ENCODE assay signal across 15 cellular contexts in the genomic region with DNA sequence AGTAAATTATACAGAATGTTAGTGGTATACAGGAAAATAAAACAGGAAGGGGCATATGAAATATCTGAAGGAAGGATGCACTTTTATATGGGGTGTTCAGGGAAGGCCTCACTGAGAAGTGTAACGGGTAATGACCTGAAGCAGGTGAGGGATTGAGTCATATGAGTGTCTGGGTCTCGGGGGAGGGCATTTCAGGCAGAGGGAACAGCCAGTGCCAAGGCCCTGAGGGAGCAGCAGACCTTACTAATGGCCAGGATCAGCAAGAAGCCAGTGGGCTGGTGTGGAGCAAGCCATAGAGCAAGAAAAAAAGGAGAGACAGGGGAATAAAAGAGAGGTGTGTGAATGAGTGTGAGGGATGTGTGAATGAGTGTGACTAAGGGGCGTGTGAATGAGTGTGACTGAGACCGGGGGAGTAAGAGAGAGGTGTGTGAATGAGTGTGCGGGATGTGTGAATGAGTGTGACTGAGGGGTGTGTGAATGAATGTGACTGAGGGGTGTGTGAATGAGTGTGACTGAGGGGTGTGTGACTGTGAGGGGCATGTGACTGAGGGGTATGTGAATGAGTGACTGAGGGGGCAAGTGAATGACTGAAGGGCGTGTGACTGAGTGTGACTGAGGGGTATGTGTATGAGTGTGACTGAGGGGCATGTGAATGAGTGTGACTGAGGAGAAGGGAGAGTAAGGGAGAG.
"Had no signal": no experiment of that assay in that cellular context is flagged by ENCODE, and none has a peak within 500 bp of the region (broad histone marks: within the 10 kb centered on the region; RNA-seq: fewer than 3 reads in every experiment).

No MANE protein-coding gene starts in this region.

- H3K4me1 Mint-ChIP-seq: naive B cell; stimulated activated naive B cell treated with anti-CD40 and anti-IgM and Interleukin-4, amounts not matched to agents 10 μg/mL and 1 μg/mL and 100 μg/mL, for 72 hours had no signal

- H3K4me3 Mint-ChIP-seq: activated naive CD8-positive, alpha-beta T cell; brain; effector memory CD8-positive, alpha-beta T cell; naive B cell; stimulated activated naive B cell treated with anti-CD40 and anti-IgM and Interleukin-4, amounts not matched to agents 10 μg/mL and 1 μg/mL and 100 μg/mL, for 72 hours had no signal

- H3K27me3 Mint-ChIP-seq: activated naive CD8-positive, alpha-beta T cell had no signal

- H3K9me3 ChIP-seq: lower lobe of right lung, right lobe of liver, upper lobe of left lung had no signal

- DNase-seq: activated effector memory CD4-positive, alpha-beta T cell treated with Interleukin-2 at 50 U/mL for 16 hours; activated T-cell treated with anti-CD3 and anti-CD28 coated beads for 4 hours; amygdala; effector memory CD8-positive, alpha-beta T cell; erythroblast; hippocampal formation; kidney glomerular epithelial cell; lower lobe of right lung; naive B cell; right lobe of liver; stimulated activated naive B cell treated with anti-CD40 and anti-IgM and Interleukin-4, amounts not matched to agents 10 μg/mL and 1 μg/mL and 100 μg/mL, for 72 hours; SW 1271; upper lobe of left lung had no signal

- H3K36me3 ChIP-seq: lower lobe of right lung, right lobe of liver, upper lobe of left lung had no signal

- H3K27ac ChIP-seq: lower lobe of right lung, right lobe of liver, upper lobe of left lung had no signal

- H3K4me1 ChIP-seq: lower lobe of right lung, right lobe of liver, upper lobe of left lung had no signal

- H3K4me3 ChIP-seq: lower lobe of right lung, right lobe of liver, upper lobe of left lung had no signal

- H3K36me3 Mint-ChIP-seq: activated naive CD8-positive, alpha-beta T cell; brain; naive B cell; stimulated activated naive B cell treated with anti-CD40 and anti-IgM and Interleukin-4, amounts not matched to agents 10 μg/mL and 1 μg/mL and 100 μg/mL, for 72 hours had no signal

- H3K27ac Mint-ChIP-seq: activated naive CD8-positive, alpha-beta T cell; brain; effector memory CD8-positive, alpha-beta T cell; naive B cell; stimulated activated naive B cell treated with anti-CD40 and anti-IgM and Interleukin-4, amounts not matched to agents 10 μg/mL and 1 μg/mL and 100 μg/mL, for 72 hours had no signal

- H3K9me3 Mint-ChIP-seq: effector memory CD8-positive, alpha-beta T cell; naive B cell; stimulated activated naive B cell treated with anti-CD40 and anti-IgM and Interleukin-4, amounts not matched to agents 10 μg/mL and 1 μg/mL and 100 μg/mL, for 72 hours had no signal

- H3K27me3 ChIP-seq: right lobe of liver, upper lobe of left lung had no signal
